Comparison of ENCODE assay signal across 1 cellular context in the genomic region with DNA sequence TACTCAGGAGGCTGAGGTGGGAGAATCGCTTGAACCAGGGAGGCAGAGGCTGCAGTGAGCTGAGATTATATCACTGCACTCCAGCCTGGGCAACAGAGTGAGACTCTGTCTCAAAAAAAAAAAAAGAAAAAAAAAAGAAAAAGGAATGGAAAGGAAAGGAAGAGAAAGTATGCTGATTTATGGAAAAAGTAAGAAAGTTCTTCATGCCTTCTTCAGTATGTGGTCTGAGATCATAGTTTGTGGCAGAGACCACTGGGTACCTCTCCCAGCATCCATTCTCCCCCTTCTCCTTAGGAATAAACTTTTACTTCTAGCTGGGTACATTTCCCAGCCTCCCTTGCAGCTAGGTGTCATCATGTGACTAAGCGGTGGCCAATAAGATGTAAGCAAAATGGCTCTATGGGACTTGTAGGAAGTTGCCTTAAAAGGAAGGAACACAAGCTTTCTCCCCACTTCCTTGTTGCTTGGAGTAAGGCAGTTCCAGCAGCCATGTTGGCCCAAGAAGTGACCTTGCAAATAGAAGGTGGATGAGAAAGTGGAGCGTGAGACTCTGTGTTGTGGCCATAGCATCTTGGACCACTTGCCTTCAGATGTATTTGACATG.
TF ChIP-seq lines count a peak whose summit lies in the region.

No MANE protein-coding gene starts in this region.

TF ChIP-seq in endothelial cell of umbilical vein, 7 proteins besides CTCF, POLR2A, EP300 and RAD21:
- no peak for TF ChIP-seq EZH2 (IDR thresholded peaks at IDR 0.05; ENCODE audit: borderline replicate concordance, low read depth, low read length, severe bottlenecking)
- no peak for TF ChIP-seq POLR2AphosphoS5 (IDR thresholded peaks at IDR 0.05; ENCODE audit: insufficient read depth, low read depth, low read length)
- TF ChIP-seq GATA2 (IDR thresholded peaks at IDR 0.05; ENCODE audit: insufficient read depth, insufficient read length, low read depth, low read length) = no peak
- no peak for TF ChIP-seq MAX (IDR thresholded peaks at IDR 0.05; ENCODE audit: insufficient read depth, insufficient read length)
- no peak for TF ChIP-seq FOS (IDR thresholded peaks at IDR 0.05; ENCODE audit: borderline replicate concordance, insufficient read depth, low read length)
- TF ChIP-seq JUN (IDR thresholded peaks at IDR 0.05; ENCODE audit: borderline replicate concordance, insufficient read depth, insufficient read length, low read depth) = no peak
- no peak for TF ChIP-seq MYC (IDR thresholded peaks at IDR 0.05; ENCODE audit: low read depth, low read length)
